ENCODE assay signal across 1 cellular context in the genomic region with DNA sequence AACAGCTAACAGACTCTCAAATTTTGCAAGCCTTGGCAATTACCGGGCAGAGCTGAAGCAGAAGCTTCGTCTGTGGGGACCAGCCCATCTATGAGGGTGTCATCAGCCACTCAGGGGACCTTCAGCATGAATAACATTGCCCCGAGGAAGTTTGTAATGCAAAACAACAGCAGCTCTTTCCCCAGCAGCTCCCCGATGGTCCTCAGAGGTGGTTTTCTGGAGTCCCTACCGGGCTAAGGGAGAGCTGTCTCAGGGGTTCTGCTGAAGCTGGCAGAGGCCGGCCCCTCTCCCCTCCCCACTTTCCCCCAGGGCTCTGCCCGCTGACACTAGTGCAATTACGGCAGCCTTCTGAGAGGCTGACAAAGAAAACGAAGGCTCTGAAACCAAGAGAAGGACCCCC.
TF ChIP-seq lines count a peak whose summit lies in the region.

No MANE protein-coding gene starts in this region.

TF ChIP-seq in HEK293, 187 proteins besides CTCF, POLR2A, EP300 and RAD21 (continued from another document):
- TF ChIP-seq, protein P1, sequence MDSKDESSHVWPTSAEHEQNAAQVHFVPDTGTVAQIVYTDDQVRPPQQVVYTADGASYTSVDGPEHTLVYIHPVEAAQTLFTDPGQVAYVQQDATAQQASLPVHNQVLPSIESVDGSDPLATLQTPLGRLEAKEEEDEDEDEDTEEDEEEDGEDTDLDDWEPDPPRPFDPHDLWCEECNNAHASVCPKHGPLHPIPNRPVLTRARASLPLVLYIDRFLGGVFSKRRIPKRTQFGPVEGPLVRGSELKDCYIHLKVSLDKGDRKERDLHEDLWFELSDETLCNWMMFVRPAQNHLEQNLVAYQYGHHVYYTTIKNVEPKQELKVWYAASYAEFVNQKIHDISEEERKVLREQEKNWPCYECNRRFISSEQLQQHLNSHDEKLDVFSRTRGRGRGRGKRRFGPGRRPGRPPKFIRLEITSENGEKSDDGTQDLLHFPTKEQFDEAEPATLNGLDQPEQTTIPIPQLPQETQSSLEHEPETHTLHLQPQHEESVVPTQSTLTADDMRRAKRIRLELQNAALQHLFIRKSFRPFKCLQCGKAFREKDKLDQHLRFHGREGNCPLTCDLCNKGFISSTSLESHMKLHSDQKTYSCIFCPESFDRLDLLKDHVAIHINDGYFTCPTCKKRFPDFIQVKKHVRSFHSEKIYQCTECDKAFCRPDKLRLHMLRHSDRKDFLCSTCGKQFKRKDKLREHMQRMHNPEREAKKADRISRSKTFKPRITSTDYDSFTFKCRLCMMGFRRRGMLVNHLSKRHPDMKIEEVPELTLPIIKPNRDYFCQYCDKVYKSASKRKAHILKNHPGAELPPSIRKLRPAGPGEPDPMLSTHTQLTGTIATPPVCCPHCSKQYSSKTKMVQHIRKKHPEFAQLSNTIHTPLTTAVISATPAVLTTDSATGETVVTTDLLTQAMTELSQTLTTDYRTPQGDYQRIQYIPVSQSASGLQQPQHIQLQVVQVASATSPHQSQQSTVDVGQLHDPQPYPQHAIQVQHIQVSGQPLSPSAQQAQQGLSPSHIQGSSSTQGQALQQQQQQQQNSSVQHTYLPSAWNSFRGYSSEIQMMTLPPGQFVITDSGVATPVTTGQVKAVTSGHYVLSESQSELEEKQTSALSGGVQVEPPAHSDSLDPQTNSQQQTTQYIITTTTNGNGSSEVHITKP (tag by site-specific recombination; IDR thresholded peaks at IDR 0.05): peak; percentile 7
- TF ChIP-seq ZBTB21 (tag by site-specific recombination; IDR thresholded peaks at IDR 0.05) (no peak), ZNF202 (tag by site-specific recombination; IDR thresholded peaks at IDR 0.05; ENCODE audit: borderline replicate concordance) (no peak), ZNF768 (tag by site-specific recombination; IDR thresholded peaks at IDR 0.05) (no peak), ZNF707 (tag by site-specific recombination; IDR thresholded peaks at IDR 0.05) (no peak), ZIC2 (tag by site-specific recombination; IDR thresholded peaks at IDR 0.05) (peak; percentile 55), ZBTB7A (tag by site-specific recombination; IDR thresholded peaks at IDR 0.05; ENCODE audit: low read depth) (no peak), ZBTB8A (tag by site-specific recombination; IDR thresholded peaks at IDR 0.05) (no peak), ZNF558 (tag by site-specific recombination; IDR thresholded peaks at IDR 0.05) (no peak), ZNF544 (tag by site-specific recombination; IDR thresholded peaks at IDR 0.05) (no peak), ZNF221 (tag by site-specific recombination; IDR thresholded peaks at IDR 0.05; ENCODE audit: borderline replicate concordance) (no peak), OSR2 (tag by site-specific recombination; IDR thresholded peaks at IDR 0.05) (0 out of 2 replicates have a peak, but pooled peaks have one; percentile 52)
- TF ChIP-seq, protein P2, sequence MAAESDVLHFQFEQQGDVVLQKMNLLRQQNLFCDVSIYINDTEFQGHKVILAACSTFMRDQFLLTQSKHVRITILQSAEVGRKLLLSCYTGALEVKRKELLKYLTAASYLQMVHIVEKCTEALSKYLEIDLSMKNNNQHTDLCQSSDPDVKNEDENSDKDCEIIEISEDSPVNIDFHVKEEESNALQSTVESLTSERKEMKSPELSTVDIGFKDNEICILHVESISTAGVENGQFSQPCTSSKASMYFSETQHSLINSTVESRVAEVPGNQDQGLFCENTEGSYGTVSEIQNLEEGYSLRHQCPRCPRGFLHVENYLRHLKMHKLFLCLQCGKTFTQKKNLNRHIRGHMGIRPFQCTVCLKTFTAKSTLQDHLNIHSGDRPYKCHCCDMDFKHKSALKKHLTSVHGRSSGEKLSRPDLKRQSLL (tag by site-specific recombination; IDR thresholded peaks at IDR 0.05): no peak
- TF ChIP-seq, protein P3, sequence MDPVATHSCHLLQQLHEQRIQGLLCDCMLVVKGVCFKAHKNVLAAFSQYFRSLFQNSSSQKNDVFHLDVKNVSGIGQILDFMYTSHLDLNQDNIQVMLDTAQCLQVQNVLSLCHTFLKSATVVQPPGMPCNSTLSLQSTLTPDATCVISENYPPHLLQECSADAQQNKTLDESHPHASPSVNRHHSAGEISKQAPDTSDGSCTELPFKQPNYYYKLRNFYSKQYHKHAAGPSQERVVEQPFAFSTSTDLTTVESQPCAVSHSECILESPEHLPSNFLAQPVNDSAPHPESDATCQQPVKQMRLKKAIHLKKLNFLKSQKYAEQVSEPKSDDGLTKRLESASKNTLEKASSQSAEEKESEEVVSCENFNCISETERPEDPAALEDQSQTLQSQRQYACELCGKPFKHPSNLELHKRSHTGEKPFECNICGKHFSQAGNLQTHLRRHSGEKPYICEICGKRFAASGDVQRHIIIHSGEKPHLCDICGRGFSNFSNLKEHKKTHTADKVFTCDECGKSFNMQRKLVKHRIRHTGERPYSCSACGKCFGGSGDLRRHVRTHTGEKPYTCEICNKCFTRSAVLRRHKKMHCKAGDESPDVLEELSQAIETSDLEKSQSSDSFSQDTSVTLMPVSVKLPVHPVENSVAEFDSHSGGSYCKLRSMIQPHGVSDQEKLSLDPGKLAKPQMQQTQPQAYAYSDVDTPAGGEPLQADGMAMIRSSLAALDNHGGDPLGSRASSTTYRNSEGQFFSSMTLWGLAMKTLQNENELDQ (tag by site-specific recombination; IDR thresholded peaks at IDR 0.05; ENCODE audit: low read depth): no peak
- TF ChIP-seq, protein P4, sequence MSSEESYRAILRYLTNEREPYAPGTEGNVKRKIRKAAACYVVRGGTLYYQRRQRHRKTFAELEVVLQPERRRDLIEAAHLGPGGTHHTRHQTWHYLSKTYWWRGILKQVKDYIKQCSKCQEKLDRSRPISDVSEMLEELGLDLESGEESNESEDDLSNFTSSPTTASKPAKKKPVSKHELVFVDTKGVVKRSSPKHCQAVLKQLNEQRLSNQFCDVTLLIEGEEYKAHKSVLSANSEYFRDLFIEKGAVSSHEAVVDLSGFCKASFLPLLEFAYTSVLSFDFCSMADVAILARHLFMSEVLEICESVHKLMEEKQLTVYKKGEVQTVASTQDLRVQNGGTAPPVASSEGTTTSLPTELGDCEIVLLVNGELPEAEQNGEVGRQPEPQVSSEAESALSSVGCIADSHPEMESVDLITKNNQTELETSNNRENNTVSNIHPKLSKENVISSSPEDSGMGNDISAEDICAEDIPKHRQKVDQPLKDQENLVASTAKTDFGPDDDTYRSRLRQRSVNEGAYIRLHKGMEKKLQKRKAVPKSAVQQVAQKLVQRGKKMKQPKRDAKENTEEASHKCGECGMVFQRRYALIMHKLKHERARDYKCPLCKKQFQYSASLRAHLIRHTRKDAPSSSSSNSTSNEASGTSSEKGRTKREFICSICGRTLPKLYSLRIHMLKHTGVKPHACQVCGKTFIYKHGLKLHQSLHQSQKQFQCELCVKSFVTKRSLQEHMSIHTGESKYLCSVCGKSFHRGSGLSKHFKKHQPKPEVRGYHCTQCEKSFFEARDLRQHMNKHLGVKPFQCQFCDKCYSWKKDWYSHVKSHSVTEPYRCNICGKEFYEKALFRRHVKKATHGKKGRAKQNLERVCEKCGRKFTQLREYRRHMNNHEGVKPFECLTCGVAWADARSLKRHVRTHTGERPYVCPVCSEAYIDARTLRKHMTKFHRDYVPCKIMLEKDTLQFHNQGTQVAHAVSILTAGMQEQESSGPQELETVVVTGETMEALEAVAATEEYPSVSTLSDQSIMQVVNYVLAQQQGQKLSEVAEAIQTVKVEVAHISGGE (tag by site-specific recombination; conservative IDR thresholded peaks at IDR 0.05; ENCODE audit: low read depth): no peak
- TF ChIP-seq, protein P5, sequence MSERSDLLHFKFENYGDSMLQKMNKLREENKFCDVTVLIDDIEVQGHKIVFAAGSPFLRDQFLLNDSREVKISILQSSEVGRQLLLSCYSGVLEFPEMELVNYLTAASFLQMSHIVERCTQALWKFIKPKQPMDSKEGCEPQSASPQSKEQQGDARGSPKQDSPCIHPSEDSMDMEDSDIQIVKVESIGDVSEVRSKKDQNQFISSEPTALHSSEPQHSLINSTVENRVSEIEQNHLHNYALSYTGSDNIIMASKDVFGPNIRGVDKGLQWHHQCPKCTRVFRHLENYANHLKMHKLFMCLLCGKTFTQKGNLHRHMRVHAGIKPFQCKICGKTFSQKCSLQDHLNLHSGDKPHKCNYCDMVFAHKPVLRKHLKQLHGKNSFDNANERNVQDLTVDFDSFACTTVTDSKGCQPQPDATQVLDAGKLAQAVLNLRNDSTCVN (tag by site-specific recombination; optimal IDR thresholded peaks at IDR 0.05): no peak
